9 cellular contexts compared by ENCODE assay signal in the genomic region with DNA sequence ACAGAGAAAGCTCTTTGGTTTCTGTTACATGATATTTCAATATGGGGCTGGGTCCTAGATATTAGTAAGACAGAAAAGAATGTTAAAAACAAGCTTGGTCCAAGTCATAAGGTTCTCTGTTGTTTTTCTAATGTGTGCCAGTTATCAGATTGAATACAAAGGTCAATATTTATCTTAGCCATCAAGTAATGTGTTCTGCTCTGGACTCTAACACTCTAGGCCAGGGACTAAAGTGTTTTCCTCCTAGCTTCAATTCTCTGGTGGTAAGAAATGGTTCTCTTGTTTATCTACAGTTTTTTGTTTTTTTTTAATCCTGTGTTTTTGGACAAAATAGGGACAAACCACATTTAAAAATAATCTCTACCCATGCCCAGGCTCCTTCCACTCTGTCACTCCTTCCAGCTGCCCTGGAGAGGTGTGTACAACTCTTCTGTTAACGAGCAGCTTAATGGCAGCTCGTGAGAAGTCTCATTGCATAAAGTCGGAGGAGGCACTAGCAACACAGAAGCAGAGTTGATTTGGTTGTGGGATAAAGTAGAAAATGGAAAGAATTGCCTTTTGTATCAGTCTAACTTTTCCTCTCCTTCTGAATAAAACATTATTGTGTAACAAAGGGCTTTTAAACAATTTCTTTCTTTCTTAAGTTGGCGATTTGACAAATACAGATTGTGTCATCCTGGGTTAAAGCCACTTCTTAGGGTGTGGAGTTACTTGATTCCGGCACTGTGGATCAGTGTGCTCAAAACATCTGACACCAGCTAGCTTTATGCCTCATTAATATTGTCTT. TPM values are rescaled to one million over a fixed set of nuclear protein-coding genes. Genes with fewer than 3 reads are reported as not detected.
DNase-seq lines count a peak whose midpoint lies in the region; ATAC-seq and TF ChIP-seq lines count a peak whose summit lies in the region.
"Had no signal": no experiment of that assay in that cellular context is flagged by ENCODE, and none has a peak within 500 bp of the region (broad histone marks: within the 10 kb centered on the region; RNA-seq: fewer than 3 reads in every experiment).

No MANE protein-coding gene starts in this region.

- no peak overlapping the region for H3K4me3 ChIP-seq in astrocyte of the spinal cord (ENCODE audit: low read depth, low read length)

- in situ Hi-C loops in astrocyte of the spinal cord (cut with HindIII; ENCODE audit: low sequenced_read_pairs) = no loop called here

- peak overlapping the region; percentile 86 for H3K27ac ChIP-seq in temporal lobe (ENCODE audit: low read depth, low read length)

- DNase-seq in LHCN-M2 (ENCODE audit: low read depth) (peak; percentile 72), astrocyte of the spinal cord (ENCODE audit: low read depth, low spot score) (peak; percentile 68), kidney glomerular epithelial cell (lab: John Stamatoyannopoulos, UW) (peak; percentile 18)
- DNase-seq in activated CD4-positive, alpha-beta T cell treated with anti-CD3 and anti-CD28 coated beads for 48 hours = no peak
- DNase-seq: NCI-H1930 had no signal

- no peak for TF ChIP-seq CTCF in astrocyte of the spinal cord (IDR thresholded peaks at IDR 0.05; ENCODE audit: low read depth, low read length)

- no peak for ATAC-seq in GM18867 (IDR thresholded peaks at IDR 0.05; ENCODE audit: unreplicated experiment)
- ATAC-seq in HG03108 (IDR thresholded peaks at IDR 0.05; ENCODE audit: unreplicated experiment) = no peak
- no peak for ATAC-seq in HG03175 (IDR thresholded peaks at IDR 0.05; ENCODE audit: unreplicated experiment)

RNA-seq across cellular contexts. Expression of a gene that starts 8.0 kb away (rescaled TPM):
- total RNA-seq in LHCN-M2 (2014; rRNA removed) = 5.5 and 8.8 TPM in 2 replicates
- polyA plus RNA-seq in LHCN-M2 (2012) = 12.9 TPM
- total RNA-seq in temporal lobe = 88.8 TPM
